Comparison of ENCODE assay signal across 17 cellular contexts in genomic region chr17:42188749-42189650, GRCh38. TPM values are rescaled to one million over a fixed set of nuclear protein-coding genes. Genes with fewer than 3 reads are reported as not detected.
A peak's percentile ranks its signal among the peaks of the same experiment; 100 is the strongest.
DNase-seq lines count a peak whose midpoint lies in the region; ATAC-seq and TF ChIP-seq lines count a peak whose summit lies in the region.
"Had no signal": no experiment of that assay in that cellular context is flagged by ENCODE, and none has a peak within 500 bp of the region (broad histone marks: within the 10 kb centered on the region; RNA-seq: fewer than 3 reads in every experiment).

No MANE protein-coding gene starts in this region.

- peaks cover 19% of the 10 kb centered on the region for H3K4me1 ChIP-seq in upper lobe of right lung
- peaks cover 0 to 27% (median 16%) of the 10 kb centered on the region in 4 donors for H3K4me1 ChIP-seq in tibial nerve

- H3K36me3 ChIP-seq in upper lobe of right lung (no peaks in the 10 kb centered on the region), tibial nerve (peaks cover 0 to 33% (median 0%) of the 10 kb centered on the region in 3 donors)
- H3K36me3 ChIP-seq: cardiac muscle cell had no signal

- TF ChIP-seq POLR2A in tibial nerve (IDR thresholded peaks at IDR 0.05), result no peak

- ATAC-seq in upper lobe of right lung (peak; percentile 4), HG02938 (IDR thresholded peaks at IDR 0.05; ENCODE audit: unreplicated experiment) (no peak), GM21825 (IDR thresholded peaks at IDR 0.05; ENCODE audit: unreplicated experiment) (no peak)
- ATAC-seq: esophagus mucosa, left lung, Panc1 had no signal

- H3K27ac Mint-ChIP-seq in activated CD4-positive, alpha-beta T cell treated with anti-CD3 and anti-CD28 coated beads, Interleukin-2, amount 10 ng/mL, durations not matched to agents 24 days and 14 days, result no peak overlapping the region
- peak overlapping the region; percentile 75 for H3K27ac Mint-ChIP-seq in dendritic cell treated with granulocyte-macrophage colony-stimulating factor and Interleukin-4, amounts not matched to agents 40 ng/mL and 50 ng/mL, for 4 days

- H3K4me3 Mint-ChIP-seq in activated CD4-positive, alpha-beta T cell treated with anti-CD3 and anti-CD28 coated beads, Interleukin-2, amount 10 ng/mL, durations not matched to agents 24 days and 14 days, result no peak overlapping the region
- no peak overlapping the region for H3K4me3 Mint-ChIP-seq in dendritic cell treated with granulocyte-macrophage colony-stimulating factor and Interleukin-4, amounts not matched to agents 40 ng/mL and 50 ng/mL, for 4 days

- H3K27me3 ChIP-seq in upper lobe of right lung, result no peaks in the 10 kb centered on the region
- no peaks in the 10 kb centered on the region for H3K27me3 ChIP-seq in tibial nerve
- H3K27me3 ChIP-seq: cardiac muscle cell, left lung had no signal

- H3K4me3 ChIP-seq in upper lobe of right lung (no peak overlapping the region), tibial nerve (no peak overlapping the region)
- H3K4me3 ChIP-seq: cardiac muscle cell, left lung, smooth muscle cell had no signal

- WGBS in tibial nerve, 2 donors, result 74 to 79% methylated on average over 19 of the region's 19 CpGs

- H3K36me3 Mint-ChIP-seq in activated CD4-positive, alpha-beta T cell treated with anti-CD3 and anti-CD28 coated beads, Interleukin-2, amount 10 ng/mL, durations not matched to agents 24 days and 14 days (ENCODE audit: low read depth), result no peaks in the 10 kb centered on the region
- H3K36me3 Mint-ChIP-seq in dendritic cell treated with granulocyte-macrophage colony-stimulating factor and Interleukin-4, amounts not matched to agents 40 ng/mL and 50 ng/mL, for 4 days (ENCODE audit: low read depth), result peaks cover 46% of the 10 kb centered on the region

- no peaks in the 10 kb centered on the region for H3K27me3 Mint-ChIP-seq in activated CD4-positive, alpha-beta T cell treated with anti-CD3 and anti-CD28 coated beads, Interleukin-2, amount 10 ng/mL, durations not matched to agents 24 days and 14 days
- no peaks in the 10 kb centered on the region for H3K27me3 Mint-ChIP-seq in dendritic cell treated with granulocyte-macrophage colony-stimulating factor and Interleukin-4, amounts not matched to agents 40 ng/mL and 50 ng/mL, for 4 days

- TF ChIP-seq EP300 in tibial nerve (IDR thresholded peaks at IDR 0.05), result no peak

- peaks cover 21% of the 10 kb centered on the region for H3K4me1 Mint-ChIP-seq in activated CD4-positive, alpha-beta T cell treated with anti-CD3 and anti-CD28 coated beads, Interleukin-2, amount 10 ng/mL, durations not matched to agents 24 days and 14 days
- H3K4me1 Mint-ChIP-seq in dendritic cell treated with granulocyte-macrophage colony-stimulating factor and Interleukin-4, amounts not matched to agents 40 ng/mL and 50 ng/mL, for 4 days (ENCODE audit: low read depth), result peaks cover 80% of the 10 kb centered on the region

- no peak for TF ChIP-seq CTCF in upper lobe of right lung (IDR thresholded peaks at IDR 0.05)
- no peak for TF ChIP-seq CTCF in tibial nerve (IDR thresholded peaks at IDR 0.05)

- no peaks in the 10 kb centered on the region for H3K9me3 ChIP-seq in upper lobe of right lung
- H3K9me3 ChIP-seq in tibial nerve, result no peaks in the 10 kb centered on the region
- H3K9me3 ChIP-seq: left lung had no signal

- DNase-seq in activated CD4-positive, alpha-beta T cell treated with anti-CD3 and anti-CD28 coated beads, Interleukin-2, amount 10 ng/mL, durations not matched to agents 24 days and 14 days, result peak; percentile 54
- DNase-seq in activated CD4-positive, alpha-beta T cell treated with anti-CD3 and anti-CD28 coated beads, Interleukin-2, amount 50 U/mL, for 1 hour, result no peak
- DNase-seq in NOMO-1 treated with DMSO at 0.1 percent for 48 hours (lab: John Stamatoyannopoulos, UW; ENCODE audit: unreplicated experiment), result peak; percentile 45
- DNase-seq in upper lobe of right lung, result no peak
- DNase-seq in tibial nerve (ENCODE audit: low spot score in 2 of 2), result no peak
- DNase-seq: Karpas-422; midbrain; NCI-H69; stimulated activated CD4-positive, alpha-beta T cell treated with anti-CD3 and anti-CD28 coated beads, Interleukin-4, amount 100 ng/mL, for 4 hours had no signal

- no peaks in the 10 kb centered on the region for H3K9me3 Mint-ChIP-seq in activated CD4-positive, alpha-beta T cell treated with anti-CD3 and anti-CD28 coated beads, Interleukin-2, amount 10 ng/mL, durations not matched to agents 24 days and 14 days
- no peaks in the 10 kb centered on the region for H3K9me3 Mint-ChIP-seq in dendritic cell treated with granulocyte-macrophage colony-stimulating factor and Interleukin-4, amounts not matched to agents 40 ng/mL and 50 ng/mL, for 4 days

- intact Hi-C loops in activated CD4-positive, alpha-beta T cell treated with anti-CD3 and anti-CD28 coated beads, Interleukin-2, amount 10 ng/mL, durations not matched to agents 24 days and 14 days (cut with micrococcal nuclease), result loop anchor here (10.0 kb wide), 2 partner anchors 124 to 224 kb away; partner anchors contain the start of gene CNP
- intact Hi-C loops in dendritic cell treated with granulocyte-macrophage colony-stimulating factor and Interleukin-4, amounts not matched to agents 40 ng/mL and 50 ng/mL, for 4 days (cut with micrococcal nuclease), result no loop called here
- intact Hi-C loops in upper lobe of right lung (cut with DNase I), result no loop called here

- H3K27ac ChIP-seq in upper lobe of right lung, result no peak overlapping the region
- H3K27ac ChIP-seq in tibial nerve, result no peak overlapping the region
- H3K27ac ChIP-seq: cardiac muscle cell, left lung had no signal

RNA-seq across cellular contexts. Expression of gene HCRT, which starts 3.7 kb away (rescaled TPM):
- not detected in 2 replicates for total RNA-seq in activated CD4-positive, alpha-beta T cell treated with anti-CD3 and anti-CD28 coated beads, Interleukin-2, amount 10 ng/mL, durations not matched to agents 24 days and 14 days
- total RNA-seq in upper lobe of right lung, result not detected
- total RNA-seq in tibial nerve, result not detected
- total RNA-seq: esophagus mucosa, left lung, smooth muscle cell had no signal

RNA-seq across cellular contexts. Expression of gene GHDC, which starts 5.3 kb away (rescaled TPM):
- 14.4 and 17.5 TPM in 2 replicates for total RNA-seq in activated CD4-positive, alpha-beta T cell treated with anti-CD3 and anti-CD28 coated beads, Interleukin-2, amount 10 ng/mL, durations not matched to agents 24 days and 14 days
- 30.9 TPM for total RNA-seq in upper lobe of right lung
- 10 to 100 TPM; 36.4 to 77.9 (median 40.7) TPM for total RNA-seq in tibial nerve

RNA-seq across cellular contexts. Expression of gene KCNH4, which starts 8.1 kb away (rescaled TPM):
- 1.6 and 2.3 TPM in 2 replicates for total RNA-seq in activated CD4-positive, alpha-beta T cell treated with anti-CD3 and anti-CD28 coated beads, Interleukin-2, amount 10 ng/mL, durations not matched to agents 24 days and 14 days
- total RNA-seq in upper lobe of right lung (0.26 TPM), tibial nerve (under 1 TPM in 1 of 4 donors, not detected in 3; 0.30 TPM)
- total RNA-seq: cardiac muscle cell, esophagus mucosa, smooth muscle cell had no signal

RNA-seq across cellular contexts. Expression of gene RAB5C, which starts 34.2 kb away (rescaled TPM):
- 55.8 and 64.6 TPM in 2 replicates for total RNA-seq in activated CD4-positive, alpha-beta T cell treated with anti-CD3 and anti-CD28 coated beads, Interleukin-2, amount 10 ng/mL, durations not matched to agents 24 days and 14 days
- 154 TPM for total RNA-seq in upper lobe of right lung
- 100 to 1,000 TPM in 3 of 4 donors, 10 to 100 TPM in 1; 94.8 to 137 (median 117) TPM for total RNA-seq in tibial nerve

Comparison
In these comparisons a context has a peak if more than half of its experiments do, and no peak if none do; other contexts are left out.
1. DNase-seq: peak in activated CD4-positive, alpha-beta T cell treated with anti-CD3 and anti-CD28 coated beads, Interleukin-2, amount 10 ng/mL, durations not matched to agents 24 days and 14 days (single experiment) and NOMO-1 treated with DMSO at 0.1 percent for 48 hours (single experiment); none in activated CD4-positive, alpha-beta T cell treated with anti-CD3 and anti-CD28 coated beads, Interleukin-2, amount 50 U/mL, for 1 hour (single experiment), upper lobe of right lung (single experiment) and tibial nerve (0 of 2).